In the genomic region with DNA sequence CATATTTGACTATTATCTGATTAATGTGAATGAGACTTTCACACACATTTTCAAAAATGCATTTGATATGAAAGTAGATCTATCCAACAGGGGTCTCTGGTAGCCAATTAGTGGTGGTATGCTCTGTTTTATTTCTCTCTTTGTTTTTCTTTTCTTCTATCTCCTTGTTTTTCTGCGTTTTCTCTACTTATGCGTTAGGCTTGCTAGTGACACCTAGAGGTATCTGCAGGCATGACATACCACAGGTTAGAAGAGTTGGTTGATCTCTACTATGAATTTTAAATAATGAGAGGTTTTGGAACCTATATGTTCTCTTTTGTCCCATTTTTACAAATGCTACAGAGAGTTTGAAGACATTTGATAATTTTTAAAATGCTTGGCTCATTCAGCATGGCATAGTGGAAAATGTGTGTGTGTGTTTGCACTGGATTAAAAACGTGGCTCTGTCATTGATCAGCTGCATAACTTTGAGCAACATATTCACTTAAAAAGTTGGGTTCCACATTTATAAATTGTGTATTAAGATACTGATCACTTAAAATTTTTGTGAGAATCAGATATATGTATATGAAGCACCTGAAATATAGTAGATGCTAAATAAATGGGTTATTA, we compare ENCODE assay signal across 8 cellular contexts. TPM values are rescaled to one million over a fixed set of nuclear protein-coding genes. Genes with fewer than 3 reads are reported as not detected.
DNase-seq lines count a peak whose midpoint lies in the region; ATAC-seq and TF ChIP-seq lines count a peak whose summit lies in the region.

No MANE protein-coding gene starts in this region.

- peaks cover 19% of the 10 kb centered on the region for H3K4me1 Mint-ChIP-seq in chondrocyte (ENCODE audit: low read depth)
- H3K4me1 Mint-ChIP-seq in effector memory CD8-positive, alpha-beta T cell (ENCODE audit: low read depth in 2 of 2) = no peaks in the 10 kb centered on the region

- ATAC-seq in Right ventricle myocardium inferior = no peak
- peak; percentile 59 for ATAC-seq in HG02571 (IDR thresholded peaks at IDR 0.05; ENCODE audit: unreplicated experiment)
- peak; percentile 43 for ATAC-seq in mucosa of descending colon
- no peak for ATAC-seq in effector memory CD8-positive, alpha-beta T cell (replicated peaks)
- no peak for ATAC-seq in GM19328 (IDR thresholded peaks at IDR 0.05; ENCODE audit: unreplicated experiment)

- peak; percentile 63 to 82 for DNase-seq in cardiac muscle cell (ENCODE audit: low read depth in 1 of 2, low spot score in 1 of 2)
- DNase-seq in Right ventricle myocardium inferior (ENCODE audit: missing footprints) = no peak
- DNase-seq in NOMO-1 treated with DMSO at 0.1 percent for 48 hours (lab: John Stamatoyannopoulos, UW; ENCODE audit: unreplicated experiment) = peak; percentile 48
- no peak for DNase-seq in chondrocyte (ENCODE audit: low spot score)
- peak in 1 of 3 donors; percentile 77 for DNase-seq in mucosa of descending colon
- DNase-seq in effector memory CD8-positive, alpha-beta T cell = no peak

- TF ChIP-seq CTCF in cardiac muscle cell (IDR thresholded peaks at IDR 0.05; ENCODE audit: low read depth, low read length) = peak; percentile 97
- TF ChIP-seq CTCF in chondrocyte (IDR thresholded peaks at IDR 0.05) = peak; percentile 91
- peak; percentile 39 for TF ChIP-seq CTCF in mucosa of descending colon (IDR thresholded peaks at IDR 0.05)

- no peak overlapping the region for H3K4me3 Mint-ChIP-seq in chondrocyte (ENCODE audit: unreplicated experiment)
- no peak overlapping the region for H3K4me3 Mint-ChIP-seq in effector memory CD8-positive, alpha-beta T cell

- H3K27me3 ChIP-seq in cardiac muscle cell = no peaks in the 10 kb centered on the region

- H3K36me3 ChIP-seq in cardiac muscle cell (no peaks in the 10 kb centered on the region), mucosa of descending colon (ENCODE audit: low read depth) (no peaks in the 10 kb centered on the region)

- intact Hi-C loops in Right ventricle myocardium inferior (cut with DNase I) (no loop called here), mucosa of descending colon (cut with DNase I, micrococcal nuclease) (no loop called here)

- H3K4me3 ChIP-seq in cardiac muscle cell (no peak overlapping the region), mucosa of descending colon (no peak overlapping the region)

- peaks cover 4% of the 10 kb centered on the region for H3K36me3 Mint-ChIP-seq in chondrocyte (ENCODE audit: low read depth)
- no peaks in the 10 kb centered on the region for H3K36me3 Mint-ChIP-seq in effector memory CD8-positive, alpha-beta T cell (ENCODE audit: insufficient read depth)

- H3K27ac ChIP-seq in cardiac muscle cell = no peak overlapping the region

- H3K27ac Mint-ChIP-seq in chondrocyte (ENCODE audit: unreplicated experiment) = no peak overlapping the region
- no peak overlapping the region for H3K27ac Mint-ChIP-seq in effector memory CD8-positive, alpha-beta T cell

- H3K4me1 ChIP-seq in cardiac muscle cell (ENCODE audit: low read depth) (no peaks in the 10 kb centered on the region), mucosa of descending colon (ENCODE audit: low read depth) (no peaks in the 10 kb centered on the region)

- no peaks in the 10 kb centered on the region for H3K27me3 Mint-ChIP-seq in chondrocyte (ENCODE audit: low read depth)
- H3K27me3 Mint-ChIP-seq in effector memory CD8-positive, alpha-beta T cell = no peaks in the 10 kb centered on the region

- H3K9me3 ChIP-seq in cardiac muscle cell (ENCODE audit: low read depth) = no peaks in the 10 kb centered on the region
- no peaks in the 10 kb centered on the region for H3K9me3 ChIP-seq in mucosa of descending colon

- peaks cover 5% of the 10 kb centered on the region for H3K9me3 Mint-ChIP-seq in chondrocyte (ENCODE audit: low read depth)
- H3K9me3 Mint-ChIP-seq in effector memory CD8-positive, alpha-beta T cell = peaks cover 0 to 9% of the 10 kb centered on the region in 2 donors

RNA-seq across cellular contexts. Expression of gene PLXDC2, which starts 28.1 kb away (rescaled TPM):
- 10.5 and 22.6 TPM in 2 replicates for total RNA-seq in cardiac muscle cell
- polyA plus RNA-seq in cardiac muscle cell = 10.3 and 13.1 TPM in 2 replicates
- total RNA-seq in Right ventricle myocardium inferior = 13.1 TPM
- 84.3 to 203 TPM (median 88.5 TPM) in 3 replicates for total RNA-seq in chondrocyte
- 10 to 100 TPM; 19.9 to 31.6 (median 30.3) TPM for total RNA-seq in mucosa of descending colon

Comparison
In these comparisons a context has a peak if more than half of its experiments do, and no peak if none do; other contexts are left out.
1. DNase-seq: peak in cardiac muscle cell (2 of 2) and NOMO-1 treated with DMSO at 0.1 percent for 48 hours (single experiment); none in Right ventricle myocardium inferior (single experiment), chondrocyte (single experiment) and effector memory CD8-positive, alpha-beta T cell (0 of 3).
2. CTCF ChIP-seq: peak in every context shown above with its lines; median percentile 97 in cardiac muscle cell; 91 in chondrocyte; 39 in mucosa of descending colon.
3. ATAC-seq: peak in HG02571 (single experiment) and mucosa of descending colon (single experiment); none in Right ventricle myocardium inferior (single experiment), effector memory CD8-positive, alpha-beta T cell (single experiment) and GM19328 (single experiment).